Comparison of ENCODE assay signal across 8 cellular contexts in genomic region chr2:74458132-74458956, GRCh38. TPM values are rescaled to one million over a fixed set of nuclear protein-coding genes. Genes with fewer than 3 reads are reported as not detected.
DNase-seq lines count a peak whose midpoint lies in the region; ATAC-seq, FAIRE-seq and TF ChIP-seq lines count a peak whose summit lies in the region.

TSS of gene WBP1 (plus strand) at chr2:74458438. CDS start at chr2:74458603, 165 bp downstream.

- peak within 1 kb of the TSS; percentile 96 for H3K4me3 ChIP-seq in neural progenitor cell

- peaks cover 43% of the 10 kb centered on the region for H3F3A ChIP-seq in neural progenitor cell (ENCODE audit: low read depth)

- H3K27ac ChIP-seq in foreskin keratinocyte (peak within 1 kb of the TSS; percentile 96), neural progenitor cell (peak within 1 kb of the TSS; percentile 95)

- H3K27me3 ChIP-seq in foreskin keratinocyte (no peaks in the 10 kb centered on the region), neural progenitor cell (no peaks in the 10 kb centered on the region)

- H3K9ac ChIP-seq in neural progenitor cell: peak within 1 kb of the TSS; percentile 82

- peak within 1 kb of the TSS; percentile 97 for H3K4me3 Mint-ChIP-seq in neural progenitor cell

- TF ChIP-seq CTCF in foreskin keratinocyte (conservative IDR thresholded peaks at IDR 0.05) (no peak), neural progenitor cell (IDR thresholded peaks at IDR 0.05) (no peak)

- H3K4me1 Mint-ChIP-seq in neural progenitor cell: peaks cover 45% of the 10 kb centered on the region

- CTCF ChIA-PET in HEK293T (lab: Yijun Ruan, JAX): interaction anchor here (1.0 kb wide), 2 partner anchors 25 to 73 kb away, joined by 3 read pairs; no protein-coding TSS in a partner anchor

- peak; percentile 91 for ATAC-seq in foreskin keratinocyte

- H3K9me3 Mint-ChIP-seq in neural progenitor cell: no peaks in the 10 kb centered on the region

- POLR2A ChIA-PET in HEK293T (lab: Yijun Ruan, JAX): interaction anchor here (0.5 to 8.2 kb wide), 21 partner anchors 10 to 197 kb away, joined by 3 to 81 read pairs (median 6); partner anchors contain the start of genes AUP1, C2orf81, CCDC142 and HTRA2

- peak within 1 kb of the TSS; percentile 82 for H2AFZ ChIP-seq in neural progenitor cell (replicated peaks)

- DNase-seq in HEK293T (ENCODE audit: extremely low spot score): peak; percentile 93
- peak; percentile 100 for DNase-seq in MV-4-11 (lab: John Stamatoyannopoulos, UW)
- peak; percentile 100 for DNase-seq in SK-MEL-5 (ENCODE audit: low read depth, low spot score)
- DNase-seq in activated naive CD4-positive, alpha-beta T cell treated with Interleukin-2 at 50 U/mL for 16 hours: peak; percentile 99
- DNase-seq in foreskin keratinocyte: peak; percentile 100
- DNase-seq in neural progenitor cell (ENCODE audit: low spot score): peak; percentile 99
- DNase-seq in stromal cell of bone marrow (ENCODE audit: low read depth): peak; percentile 100

- H3K27ac Mint-ChIP-seq in neural progenitor cell: peak within 1 kb of the TSS; percentile 89

- peak within 1 kb of the TSS; percentile 92 for H3K4me2 ChIP-seq in neural progenitor cell

- H3K36me3 ChIP-seq in neural progenitor cell: no peaks in the 10 kb centered on the region

- FAIRE-seq in G401.6 (lab: Jason Lieb, UNC): peak; percentile 99

- H3K36me3 Mint-ChIP-seq in neural progenitor cell: peaks cover 12% of the 10 kb centered on the region

- H3K9me3 ChIP-seq in neural progenitor cell (ENCODE audit: low read depth): no peaks in the 10 kb centered on the region

- peaks cover 20% of the 10 kb centered on the region for H3K27me3 Mint-ChIP-seq in neural progenitor cell (ENCODE audit: insufficient read depth, low read depth)

- H4K20me1 ChIP-seq in neural progenitor cell (ENCODE audit: low read depth): no peaks in the 10 kb centered on the region

- in situ Hi-C loops in SK-MEL-5 (cut with HindIII; ENCODE audit: low pct_unique_long_range_greater_than_20kb, low sequenced_read_pairs): no loop called here

- H3K79me2 ChIP-seq in neural progenitor cell (ENCODE audit: low read depth): peaks cover 27% of the 10 kb centered on the region

- H3K4me1 ChIP-seq in foreskin keratinocyte: peaks cover 8% of the 10 kb centered on the region
- peaks cover 19% of the 10 kb centered on the region for H3K4me1 ChIP-seq in neural progenitor cell

TF ChIP-seq in HEK293T, 16 proteins besides CTCF, POLR2A, EP300 and RAD21:
- TF ChIP-seq CTBP1 (IDR thresholded peaks at IDR 0.05; ENCODE audit: borderline replicate concordance) (no peak), FOXK2 (IDR thresholded peaks at IDR 0.05) (no peak), L3MBTL2 (conservative IDR thresholded peaks at IDR 0.05) (0 out of 2 replicates have a peak, but pooled peaks have one; percentile 19), HDGF (IDR thresholded peaks at IDR 0.05; ENCODE audit: borderline replicate concordance) (no peak), SUZ12 (IDR thresholded peaks at IDR 0.05) (no peak), NFRKB (IDR thresholded peaks at IDR 0.05) (no peak), FOXA1 (IDR thresholded peaks at IDR 0.05) (no peak), LEF1 (IDR thresholded peaks at IDR 0.05; ENCODE audit: borderline replicate concordance) (no peak), ELF4 (IDR thresholded peaks at IDR 0.05) (no peak; the same call in 1 of the 2 replicates), TARDBP (IDR thresholded peaks at IDR 0.05) (no peak), BHLHE40 (IDR thresholded peaks at IDR 0.05; ENCODE audit: borderline replicate concordance) (no peak), FOXM1 (IDR thresholded peaks at IDR 0.05; ENCODE audit: borderline replicate concordance) (peak; percentile 69; the same call in 1 of the 2 replicates), ARNT (IDR thresholded peaks at IDR 0.05) (no peak), ZNF384 (IDR thresholded peaks at IDR 0.05) (no peak), SP1 (IDR thresholded peaks at IDR 0.05) (no peak)
- TF ChIP-seq, protein P1, sequence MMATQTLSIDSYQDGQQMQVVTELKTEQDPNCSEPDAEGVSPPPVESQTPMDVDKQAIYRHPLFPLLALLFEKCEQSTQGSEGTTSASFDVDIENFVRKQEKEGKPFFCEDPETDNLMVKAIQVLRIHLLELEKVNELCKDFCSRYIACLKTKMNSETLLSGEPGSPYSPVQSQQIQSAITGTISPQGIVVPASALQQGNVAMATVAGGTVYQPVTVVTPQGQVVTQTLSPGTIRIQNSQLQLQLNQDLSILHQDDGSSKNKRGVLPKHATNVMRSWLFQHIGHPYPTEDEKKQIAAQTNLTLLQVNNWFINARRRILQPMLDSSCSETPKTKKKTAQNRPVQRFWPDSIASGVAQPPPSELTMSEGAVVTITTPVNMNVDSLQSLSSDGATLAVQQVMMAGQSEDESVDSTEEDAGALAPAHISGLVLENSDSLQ (IDR thresholded peaks at IDR 0.05): peak; percentile 100

RNA-seq across cellular contexts. Expression of gene WBP1, which starts in this region (rescaled TPM):
- total RNA-seq in SK-MEL-5 (2014; rRNA removed; shearing (Covaris generic)): 45.9 and 52.1 TPM in 2 replicates
- polyA plus RNA-seq in SK-MEL-5 (2015; cell fraction: cytosol; rRNA removed): 93.5 and 94.2 TPM in 2 replicates
- polyA plus RNA-seq in SK-MEL-5 (2015; cell fraction: nucleus; rRNA removed): 307 and 328 TPM in 2 replicates
- total RNA-seq in foreskin keratinocyte (47.6 and 63.9 TPM in 2 replicates), neural progenitor cell (ENCODE audit: low replicate concordance) (38.2 and 132 TPM in 2 replicates)
- 69.7 and 91.6 TPM in 2 replicates for polyA plus RNA-seq in foreskin keratinocyte

Comparison
In these comparisons a context has a peak if more than half of its experiments do, and no peak if none do; other contexts are left out.
1. Peak in every context shown above with its lines: DNase-seq, ATAC-seq, H3K4me3 ChIP-seq and H3K27ac ChIP-seq.